In genomic region chr14:104795781-104796681, GRCh38 we compare ENCODE assay signal across 8 cellular contexts. TPM values are rescaled to one million over a fixed set of nuclear protein-coding genes. Genes with fewer than 3 reads are reported as not detected.
A peak's percentile ranks its signal among the peaks of the same experiment; 100 is the strongest.
DNase-seq lines count a peak whose midpoint lies in the region; ATAC-seq, FAIRE-seq and TF ChIP-seq lines count a peak whose summit lies in the region.

No MANE protein-coding gene starts in this region.

- H3K27me3 ChIP-seq in dorsolateral prefrontal cortex (no peaks in the 10 kb centered on the region), lung (ENCODE audit: control insufficient read depth, insufficient read depth) (no peaks in the 10 kb centered on the region)

- FAIRE-seq in HTR-8/SVneo (lab: Jason Lieb, UNC): no peak

- H3K27ac ChIP-seq in dorsolateral prefrontal cortex (peak overlapping the region in 49 of 59 donors; percentile 29 to 87 (median 76)), lung (ENCODE audit: low read depth in 1 of 2, low read length in 1 of 2) (peak overlapping the region; percentile 69 to 73)

- H3K9me3 Mint-ChIP-seq in stimulated activated effector memory CD8-positive, alpha-beta T cell treated with anti-CD3 and anti-CD28 coated beads, Interleukin-12 subunit alpha, Interleukin-12 subunit beta, amount 100 ng/mL, for 72 hours: no peaks in the 10 kb centered on the region

- no peak for ATAC-seq in lung (ENCODE audit: insufficient read depth, low FRiP score)
- ATAC-seq in stimulated activated effector memory CD8-positive, alpha-beta T cell treated with anti-CD3 and anti-CD28 coated beads, Interleukin-12 subunit alpha, Interleukin-12 subunit beta, amount 100 ng/mL, for 72 hours: peak; percentile 60

- peaks cover 0 to 7% of the 10 kb centered on the region in 2 donors for H3K36me3 ChIP-seq in lung (ENCODE audit: control insufficient read depth in 2 of 2, insufficient read depth in 2 of 2, low read length in 2 of 2)

- H3K4me3 ChIP-seq in dorsolateral prefrontal cortex (peak overlapping the region in 58 of 59 donors; percentile 27 to 77 (median 58)), lung (no peak overlapping the region)

- H3K9me3 ChIP-seq in lung (ENCODE audit: control insufficient read depth in 2 of 2, insufficient read depth in 1 of 2, low read length in 1 of 2): no peaks in the 10 kb centered on the region

- peak overlapping the region; percentile 66 for H3K4me3 Mint-ChIP-seq in stimulated activated effector memory CD8-positive, alpha-beta T cell treated with anti-CD3 and anti-CD28 coated beads, Interleukin-12 subunit alpha, Interleukin-12 subunit beta, amount 100 ng/mL, for 72 hours

- H3K4me1 Mint-ChIP-seq in stimulated activated effector memory CD8-positive, alpha-beta T cell treated with anti-CD3 and anti-CD28 coated beads, Interleukin-12 subunit alpha, Interleukin-12 subunit beta, amount 100 ng/mL, for 72 hours: peaks cover 44% of the 10 kb centered on the region

- peak overlapping the region; percentile 84 for H3K27ac Mint-ChIP-seq in stimulated activated effector memory CD8-positive, alpha-beta T cell treated with anti-CD3 and anti-CD28 coated beads, Interleukin-12 subunit alpha, Interleukin-12 subunit beta, amount 100 ng/mL, for 72 hours

- WGBS in lung, 2 donors: 11% methylated on average over 49 to 55 of the region's 55 CpGs

- intact Hi-C loops in dorsolateral prefrontal cortex (cut with DNase I): no loop called here

- DNase-seq in NCI-H1417 (lab: John Stamatoyannopoulos, UW) (peak; percentile 52 to 54 (median 53)), NCI-H1417 treated with DMSO at 0.1 percent for 48 hours (lab: John Stamatoyannopoulos, UW) (no peak), HTR-8/SVneo (ENCODE audit: insufficient read length, low spot score) (peak; percentile 57), dorsolateral prefrontal cortex (peak in 1 of 10 donors; percentile 65), lung (ENCODE audit: low spot score) (no peak), NCI-H345 treated with DMSO at 0.1 percent for 48 hours (lab: John Stamatoyannopoulos, UW; ENCODE audit: unreplicated experiment) (no peak)
- DNase-seq in activated CD4-positive, alpha-beta T cell treated with anti-CD3 and anti-CD28 coated beads for 4 hours: peak; percentile 60 to 61
- DNase-seq in stimulated activated effector memory CD8-positive, alpha-beta T cell treated with anti-CD3 and anti-CD28 coated beads, Interleukin-12 subunit alpha, Interleukin-12 subunit beta, amount 100 ng/mL, for 72 hours (ENCODE audit: low spot score in 2 of 2): peak in 1 of 2 donors; percentile 38

- H3K36me3 Mint-ChIP-seq in stimulated activated effector memory CD8-positive, alpha-beta T cell treated with anti-CD3 and anti-CD28 coated beads, Interleukin-12 subunit alpha, Interleukin-12 subunit beta, amount 100 ng/mL, for 72 hours: peaks cover 29% of the 10 kb centered on the region

- TF ChIP-seq CTCF in dorsolateral prefrontal cortex (IDR thresholded peaks at IDR 0.05 in 54 of 56, conservative IDR thresholded peaks at IDR 0.05 in 2 of 56; ENCODE audit: low read depth in 1 of 56, partially characterized antibody in 56 of 56) (no peak), lung (IDR thresholded peaks at IDR 0.05; ENCODE audit: control extremely low read depth, extremely low read depth) (no peak)

- H3K4me1 ChIP-seq in lung (ENCODE audit: control insufficient read depth in 2 of 2, insufficient read depth in 2 of 2, low read length in 2 of 2): peaks cover 12 to 39% of the 10 kb centered on the region in 2 donors

RNA-seq across cellular contexts. Expression of gene AKT1, which starts 0.5 kb away (rescaled TPM):
- total RNA-seq in dorsolateral prefrontal cortex (100 to 1,000 TPM in 5 of 120 experiments, 10 to 100 TPM in 115; 63.1 to 111 (median 79.7) TPM), lung (100 to 1,000 TPM; 161 to 224 TPM)
- polyA plus RNA-seq in lung: 100 to 1,000 TPM; 142 to 159 TPM

RNA-seq across cellular contexts. Expression of gene ZBTB42, which starts 4.9 kb away (rescaled TPM):
- total RNA-seq in dorsolateral prefrontal cortex (1 to 10 TPM in 49 of 120 experiments, under 1 TPM in 71; 0.32 to 3.2 (median 0.91) TPM), lung (10 to 100 TPM; 10.2 to 18.6 TPM)
- polyA plus RNA-seq in lung: 10 to 100 TPM; 11.4 to 11.9 TPM

RNA-seq across cellular contexts. Expression of gene SIVA1, which starts 43.1 kb away (rescaled TPM):
- total RNA-seq in dorsolateral prefrontal cortex: 10 to 100 TPM; 23.3 to 52.5 (median 36.1) TPM
- 10 to 100 TPM; 67.5 to 91.8 TPM for total RNA-seq in lung
- 100 to 1,000 TPM; 164 to 212 TPM for polyA plus RNA-seq in lung

Comparison
In these comparisons a context has a peak if more than half of its experiments do, and no peak if none do; other contexts are left out.
1. DNase-seq: peak in NCI-H1417 (3 of 3), HTR-8/SVneo (single experiment) and activated CD4-positive, alpha-beta T cell treated with anti-CD3 and anti-CD28 coated beads for 4 hours (2 of 2); none in NCI-H1417 treated with DMSO at 0.1 percent for 48 hours (single experiment), lung (single experiment) and NCI-H345 treated with DMSO at 0.1 percent for 48 hours (single experiment).